Comparison of ENCODE assay signal across 8 cellular contexts in the genomic region with DNA sequence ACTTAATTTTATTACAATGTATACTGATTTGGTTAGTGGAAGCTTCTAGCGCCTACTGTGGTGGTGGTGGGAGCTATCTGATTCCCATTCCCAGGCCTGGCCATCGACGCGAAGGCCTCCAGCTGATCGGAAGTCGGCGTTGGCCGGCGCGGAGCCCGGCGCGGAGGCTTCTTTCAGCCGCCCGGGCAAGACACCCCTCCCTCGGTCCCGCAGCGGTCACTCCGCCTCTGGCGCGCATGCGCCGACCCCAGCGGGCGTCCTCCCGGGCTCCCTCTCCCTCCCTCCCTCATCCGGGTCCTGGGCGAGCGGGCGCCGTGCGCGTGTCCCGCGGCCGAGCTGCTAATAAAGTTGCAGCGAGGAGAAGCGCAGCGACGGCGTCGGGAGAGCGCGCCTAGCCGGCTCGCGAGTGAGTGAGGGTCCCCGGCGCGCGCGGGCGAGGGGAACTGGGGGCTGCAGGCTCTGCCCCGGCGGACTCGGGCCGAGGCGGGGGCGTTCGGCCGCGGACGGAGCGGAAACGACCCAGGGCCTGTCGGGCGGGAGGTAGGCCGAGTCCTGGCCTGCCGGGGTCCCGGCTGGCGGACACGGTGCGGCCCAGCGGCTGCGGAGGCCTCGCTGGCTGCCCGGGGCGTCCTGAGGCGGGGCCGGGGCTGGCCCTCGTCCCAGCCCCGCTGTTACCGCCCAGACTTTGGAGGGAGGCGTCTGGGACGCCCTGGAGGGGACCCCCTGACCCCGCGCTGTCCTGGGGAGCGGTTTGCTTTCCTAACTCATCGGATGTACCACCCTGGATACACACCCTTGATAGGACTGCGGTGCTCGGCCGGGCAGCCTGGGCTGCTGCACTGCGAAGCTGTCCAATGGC.
A peak's percentile ranks its signal among the peaks of the same experiment; 100 is the strongest.
DNase-seq lines count a peak whose midpoint lies in the region; ATAC-seq lines count a peak whose summit lies in the region.

Gene SMAD5, plus strand, starts transcription at position 289 of the 859 bp plus-strand sequence. CDS start 20,916 bp downstream, outside the sequence.

- H3K36me3 Mint-ChIP-seq in central memory CD8-positive, alpha-beta T cell (ENCODE audit: insufficient read depth) = peaks cover 14% of the 10 kb centered on the region

- peaks cover 25% of the 10 kb centered on the region for H3K27me3 Mint-ChIP-seq in central memory CD8-positive, alpha-beta T cell

- peaks cover 38% of the 10 kb centered on the region for H3K4me1 Mint-ChIP-seq in central memory CD8-positive, alpha-beta T cell

- no peaks in the 10 kb centered on the region for H3K9me3 Mint-ChIP-seq in central memory CD8-positive, alpha-beta T cell

- ATAC-seq in GM18873 (IDR thresholded peaks at IDR 0.05; ENCODE audit: low FRiP score, unreplicated experiment) (peak; percentile 76), HG03135 (IDR thresholded peaks at IDR 0.05; ENCODE audit: unreplicated experiment) (peak; percentile 93)
- ATAC-seq in activated CD4-positive, CD25-positive, alpha-beta regulatory T cell treated with anti-CD3 and anti-CD28 coated beads, Interleukin-2, amount 50 U/mL, for 24 hours = peak; percentile 58 to 77
- peak; percentile 76 for ATAC-seq in central memory CD8-positive, alpha-beta T cell (replicated peaks; ENCODE audit: extremely low read depth, poor library complexity, severe bottlenecking)

- H3K27ac Mint-ChIP-seq in central memory CD8-positive, alpha-beta T cell (ENCODE audit: low read depth) = peak within 1 kb of the TSS; percentile 92

- H3K4me3 Mint-ChIP-seq in central memory CD8-positive, alpha-beta T cell = peak within 1 kb of the TSS; percentile 93

- DNase-seq in AG08395 (ENCODE audit: low spot score) = peak; percentile 100
- peak; percentile 78 for DNase-seq in NCI-H2227 treated with DMSO at 0.1 percent for 48 hours (lab: John Stamatoyannopoulos, UW)
- peak; percentile 71 for DNase-seq in central memory CD8-positive, alpha-beta T cell (ENCODE audit: low spot score in 2 of 2)
- peak; percentile 99 for DNase-seq in islet precursor cell
- peak; percentile 47 for DNase-seq in stimulated activated CD4-positive, alpha-beta T cell treated with anti-CD3 and anti-CD28 coated beads, Interleukin-12 subunit alpha, Interleukin-12 subunit beta, amount 100 ng/mL, for 4 hours

Comparison
In these comparisons a context has a peak if more than half of its experiments do, and no peak if none do; other contexts are left out.
1. Peak in every context shown above with its lines: DNase-seq and ATAC-seq.
2. DNase-seq: peak in every context shown above with its lines; median percentile 100 in AG08395; 99 in islet precursor cell; 78 in NCI-H2227 treated with DMSO at 0.1 percent for 48 hours; 71 in central memory CD8-positive, alpha-beta T cell; 47 in stimulated activated CD4-positive, alpha-beta T cell treated with anti-CD3 and anti-CD28 coated beads, Interleukin-12 subunit alpha, Interleukin-12 subunit beta, amount 100 ng/mL, for 4 hours.